13 cellular contexts compared by ENCODE assay signal in genomic region chr15:33098082-33099058, GRCh38.
DNase-seq lines count a peak whose midpoint lies in the region; ATAC-seq and TF ChIP-seq lines count a peak whose summit lies in the region.
"Had no signal": no experiment of that assay in that cellular context is flagged by ENCODE, and none has a peak within 500 bp of the region (broad histone marks: within the 10 kb centered on the region; RNA-seq: fewer than 3 reads in every experiment).

No MANE protein-coding gene starts in this region.

- H3K27me3 ChIP-seq in GM23248 (replicated peaks; ENCODE audit: insufficient read depth) (no peaks in the 10 kb centered on the region), psoas muscle (ENCODE audit: insufficient read depth in 3 of 3, low read length in 2 of 3) (no peaks in the 10 kb centered on the region)
- H3K27me3 ChIP-seq: left lung had no signal

- no peaks in the 10 kb centered on the region for H3K9me3 Mint-ChIP-seq in glutamatergic neuron (ENCODE audit: unreplicated experiment)
- no peaks in the 10 kb centered on the region for H3K9me3 Mint-ChIP-seq in progenitor cell of endocrine pancreas (ENCODE audit: low read depth)
- H3K9me3 Mint-ChIP-seq: activated naive CD4-positive, alpha-beta T cell treated with anti-CD3 and anti-CD28 coated beads, Interleukin-2, amount 50 U/mL, for 24 hours had no signal

- no peak for TF ChIP-seq CTCF in RWPE1 (conservative IDR thresholded peaks at IDR 0.05; ENCODE audit: low read depth)
- no peak for TF ChIP-seq CTCF in psoas muscle (IDR thresholded peaks at IDR 0.05)
- TF ChIP-seq CTCF in glutamatergic neuron (IDR thresholded peaks at IDR 0.05; ENCODE audit: partially characterized antibody, unreplicated experiment) = no peak
- TF ChIP-seq CTCF in progenitor cell of endocrine pancreas (IDR thresholded peaks at IDR 0.05; ENCODE audit: unreplicated experiment) = no peak

- POLR2A ChIA-PET in RWPE1 (lab: Yijun Ruan, JAX; ENCODE audit: low non-redundant PET) = no interaction called here

- H4K20me1 ChIP-seq in GM23248 (ENCODE audit: insufficient read depth) = no peaks in the 10 kb centered on the region

- H3K4me1 Mint-ChIP-seq in glutamatergic neuron (ENCODE audit: low read depth, unreplicated experiment) = peaks cover 6% of the 10 kb centered on the region
- no peaks in the 10 kb centered on the region for H3K4me1 Mint-ChIP-seq in progenitor cell of endocrine pancreas (ENCODE audit: low read depth)

- no peaks in the 10 kb centered on the region for H3K36me3 ChIP-seq in GM23248 (ENCODE audit: low read depth)
- H3K36me3 ChIP-seq in psoas muscle (ENCODE audit: insufficient read depth in 1 of 2, low read depth in 1 of 2) = no peaks in the 10 kb centered on the region
- H3K36me3 ChIP-seq: left lung had no signal

- H3K27ac Mint-ChIP-seq in glutamatergic neuron (ENCODE audit: unreplicated experiment) = no peak overlapping the region
- H3K27ac Mint-ChIP-seq in progenitor cell of endocrine pancreas = no peak overlapping the region
- H3K27ac Mint-ChIP-seq: activated naive CD4-positive, alpha-beta T cell treated with anti-CD3 and anti-CD28 coated beads, Interleukin-2, amount 50 U/mL, for 24 hours had no signal

- intact Hi-C loops in psoas muscle (cut with DNase I) = loop anchor here in 1 of 2 donors (10.0 kb wide), 1 partner anchor 126 kb away; no protein-coding TSS in a partner anchor

- H2AFZ ChIP-seq in GM23248 = no peak overlapping the region

- H3K79me2 ChIP-seq in GM23248 (ENCODE audit: insufficient read depth) = no peaks in the 10 kb centered on the region

- CTCF ChIA-PET in RWPE1 (lab: Yijun Ruan, JAX) = interaction anchor here (0.7 kb wide), 1 partner anchor 12 kb away, joined by 4 read pairs; no protein-coding TSS in a partner anchor

- H3K36me3 Mint-ChIP-seq in glutamatergic neuron (ENCODE audit: unreplicated experiment) (no peaks in the 10 kb centered on the region), progenitor cell of endocrine pancreas (ENCODE audit: insufficient read depth) (no peaks in the 10 kb centered on the region)

- H3K4me3 ChIP-seq in GM23248 (peak overlapping the region; percentile 30), psoas muscle (no peak overlapping the region)
- H3K4me3 ChIP-seq: left lung had no signal

- peaks cover 37% of the 10 kb centered on the region for H3K4me1 ChIP-seq in GM23248 (ENCODE audit: insufficient read depth)
- peaks cover 7% of the 10 kb centered on the region for H3K4me1 ChIP-seq in psoas muscle
- H3K4me1 ChIP-seq: left lung had no signal

- H3K4me3 Mint-ChIP-seq in glutamatergic neuron (ENCODE audit: unreplicated experiment) = no peak overlapping the region
- H3K4me3 Mint-ChIP-seq in progenitor cell of endocrine pancreas (ENCODE audit: low read depth) = no peak overlapping the region
- H3K4me3 Mint-ChIP-seq: activated naive CD4-positive, alpha-beta T cell treated with anti-CD3 and anti-CD28 coated beads, Interleukin-2, amount 50 U/mL, for 24 hours had no signal

- no peak overlapping the region for H3K9ac ChIP-seq in GM23248

- peak in 3 of 4 donors; percentile 75 to 92 (median 82) for ATAC-seq in psoas muscle
- ATAC-seq: left lung had no signal

- in situ Hi-C loops in GM23248 (cut with MboI) = no loop called here

- 73 to 75% methylated on average over 7 of the region's 7 CpGs for WGBS in GM23248 (ENCODE audit: low coverage in 1 of 2, low lambda C conversion rate in 2 of 2, missing lambda C conversion rate in 2 of 2), 2 experiments
- 82 to 85% (median 84%) methylated on average over 7 of the region's 7 CpGs for WGBS in psoas muscle, 3 donors

- no peaks in the 10 kb centered on the region for H3K9me2 ChIP-seq in GM23248 (ENCODE audit: insufficient read depth)

- H3K4me2 ChIP-seq in GM23248 (ENCODE audit: unreplicated experiment) = peak overlapping the region; percentile 65

- H3K27ac ChIP-seq in GM23248 (no peak overlapping the region), RWPE1 (no peak overlapping the region), epithelial cell of prostate (peak overlapping the region; percentile 76), psoas muscle (no peak overlapping the region)
- H3K27ac ChIP-seq: left lung had no signal

- H3K27me3 Mint-ChIP-seq in glutamatergic neuron (ENCODE audit: unreplicated experiment) = no peaks in the 10 kb centered on the region
- peaks cover 74% of the 10 kb centered on the region for H3K27me3 Mint-ChIP-seq in progenitor cell of endocrine pancreas
- H3K27me3 Mint-ChIP-seq: activated naive CD4-positive, alpha-beta T cell treated with anti-CD3 and anti-CD28 coated beads, Interleukin-2, amount 50 U/mL, for 24 hours had no signal

- H3F3A ChIP-seq in GM23248 (ENCODE audit: insufficient read depth) = peaks cover 26% of the 10 kb centered on the region

- no peaks in the 10 kb centered on the region for H3K9me3 ChIP-seq in GM23248 (ENCODE audit: low read depth)
- no peaks in the 10 kb centered on the region for H3K9me3 ChIP-seq in psoas muscle
- H3K9me3 ChIP-seq: left lung had no signal

- DNase-seq in GM23248 (peak; percentile 82), RWPE1 (ENCODE audit: low spot score) (peak; percentile 34), epithelial cell of prostate (ENCODE audit: low read depth, low spot score) (no peak), psoas muscle (no peak), glutamatergic neuron (no peak), progenitor cell of endocrine pancreas (ENCODE audit: low spot score, unreplicated experiment) (no peak)
- no peak for DNase-seq in activated T-cell treated with anti-CD3 and anti-CD28 coated beads, Interleukin-2, amount 50 U/mL, for 1 hour
- DNase-seq in stimulated activated naive CD4-positive, alpha-beta T cell treated with Interleukin-2 at 50 U/mL for 16 hours (lab: John Stamatoyannopoulos, UW) = no peak
- DNase-seq: activated CD4-positive, alpha-beta T cell treated with anti-CD3 and anti-CD28 coated beads for 4 hours; erythroblast; left lung; NCI-H187 treated with DMSO at 0.1 percent for 48 hours had no signal

Comparison
In these comparisons a context has a peak if more than half of its experiments do, and no peak if none do; other contexts are left out.
1. DNase-seq: peak in GM23248 (single experiment) and RWPE1 (single experiment); none in epithelial cell of prostate (single experiment), psoas muscle (0 of 2), activated T-cell treated with anti-CD3 and anti-CD28 coated beads, Interleukin-2, amount 50 U/mL, for 1 hour (single experiment), glutamatergic neuron (single experiment), progenitor cell of endocrine pancreas (single experiment) and stimulated activated naive CD4-positive, alpha-beta T cell treated with Interleukin-2 at 50 U/mL for 16 hours (single experiment).